Comparison of ENCODE assay signal across 23 cellular contexts in the genomic region with DNA sequence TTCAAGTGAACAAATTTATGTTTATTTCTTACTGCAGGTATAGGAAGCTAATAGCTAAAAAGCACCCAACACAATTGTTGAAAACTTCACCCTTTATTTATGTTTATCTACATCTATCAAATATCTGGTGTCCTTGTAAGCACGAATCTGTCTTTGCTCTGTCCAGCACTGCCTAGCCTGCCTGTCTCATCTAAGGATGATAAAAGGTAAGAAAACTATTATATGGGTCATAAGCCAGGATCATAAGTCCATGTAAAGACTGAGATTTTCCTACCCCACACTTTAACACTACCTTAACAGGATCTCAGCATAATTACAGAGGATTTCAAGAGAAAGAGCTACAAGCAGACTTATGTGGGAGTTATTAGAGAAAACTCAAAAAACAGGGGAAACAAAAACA.
"Had no signal": no experiment of that assay in that cellular context is flagged by ENCODE, and none has a peak within 500 bp of the region (broad histone marks: within the 10 kb centered on the region; RNA-seq: fewer than 3 reads in every experiment).

No MANE protein-coding gene starts in this region.

- H3K9me3 ChIP-seq: left ventricle myocardium inferior, pancreas, prostate gland, tibial nerve, upper lobe of left lung, vagina had no signal

- H3K27ac ChIP-seq: left ventricle myocardium inferior, pancreas, prostate gland, skin epidermis, tibial nerve, upper lobe of left lung, vagina had no signal

- H3K27me3 ChIP-seq: pancreas, tibial nerve, upper lobe of left lung, vagina had no signal

- H3K4me1 ChIP-seq: left ventricle myocardium inferior, prostate gland, tibial nerve, upper lobe of left lung, vagina had no signal

- H3K36me3 ChIP-seq: left ventricle myocardium inferior, pancreas, prostate gland, tibial nerve, upper lobe of left lung, vagina had no signal

- H3K4me3 ChIP-seq: left ventricle myocardium inferior, lung, pancreas, prostate gland, skin epidermis, tibial nerve, upper lobe of left lung, vagina had no signal

- DNase-seq: hypothalamus; immature natural killer cell; kidney; left ventricle myocardium inferior; mesendoderm; naive thymus-derived CD8-positive, alpha-beta T cell; nucleus accumbens; pancreas; posterior cingulate gyrus; retina; right cardiac atrium; stimulated activated CD4-positive, alpha-beta T cell treated with anti-CD3 and anti-CD28 coated beads, Interleukin-12 subunit alpha, Interleukin-12 subunit beta, amount 100 ng/mL, for 4 hours; stimulated activated CD4-positive, alpha-beta T cell treated with anti-CD3 and anti-CD28 coated beads, Interleukin-15, amount 100 ng/mL, for 24 hours; stimulated activated CD4-positive, alpha-beta T cell treated with anti-CD3 and anti-CD28 coated beads, Interleukin-2, amount 100 ng/mL, for 24 hours; stimulated activated CD4-positive, alpha-beta T cell treated with anti-CD3 and anti-CD28 coated beads, Interleukin-4, amount 100 ng/mL, for 24 hours; stimulated activated naive CD4-positive, alpha-beta T cell; substantia nigra; upper lobe of left lung had no signal
